Comparison of ENCODE assay signal across 9 cellular contexts in genomic region chr2:129273266-129274037, GRCh38.
"Had no signal": no experiment of that assay in that cellular context is flagged by ENCODE, and none has a peak within 500 bp of the region (broad histone marks: within the 10 kb centered on the region; RNA-seq: fewer than 3 reads in every experiment).

No MANE protein-coding gene starts in this region.

- H3K9me3 ChIP-seq: HAP-1 had no signal

- H3K4me1 ChIP-seq: HAP-1 had no signal

- H3K27ac ChIP-seq: GM23248, HL-60 had no signal

- DNase-seq: GM23248, GOT3, H7, HFFc6, IMR-90 had no signal

- ATAC-seq: HCT116, HepG2 had no signal

- H3K4me3 Mint-ChIP-seq: HFFc6 had no signal

- H3K36me3 ChIP-seq: HAP-1 had no signal

- H3K4me3 ChIP-seq: GM23248, HAP-1 had no signal

- H3K27ac Mint-ChIP-seq: HFFc6 had no signal
